ENCODE assay signal across 8 cellular contexts in the genomic region with DNA sequence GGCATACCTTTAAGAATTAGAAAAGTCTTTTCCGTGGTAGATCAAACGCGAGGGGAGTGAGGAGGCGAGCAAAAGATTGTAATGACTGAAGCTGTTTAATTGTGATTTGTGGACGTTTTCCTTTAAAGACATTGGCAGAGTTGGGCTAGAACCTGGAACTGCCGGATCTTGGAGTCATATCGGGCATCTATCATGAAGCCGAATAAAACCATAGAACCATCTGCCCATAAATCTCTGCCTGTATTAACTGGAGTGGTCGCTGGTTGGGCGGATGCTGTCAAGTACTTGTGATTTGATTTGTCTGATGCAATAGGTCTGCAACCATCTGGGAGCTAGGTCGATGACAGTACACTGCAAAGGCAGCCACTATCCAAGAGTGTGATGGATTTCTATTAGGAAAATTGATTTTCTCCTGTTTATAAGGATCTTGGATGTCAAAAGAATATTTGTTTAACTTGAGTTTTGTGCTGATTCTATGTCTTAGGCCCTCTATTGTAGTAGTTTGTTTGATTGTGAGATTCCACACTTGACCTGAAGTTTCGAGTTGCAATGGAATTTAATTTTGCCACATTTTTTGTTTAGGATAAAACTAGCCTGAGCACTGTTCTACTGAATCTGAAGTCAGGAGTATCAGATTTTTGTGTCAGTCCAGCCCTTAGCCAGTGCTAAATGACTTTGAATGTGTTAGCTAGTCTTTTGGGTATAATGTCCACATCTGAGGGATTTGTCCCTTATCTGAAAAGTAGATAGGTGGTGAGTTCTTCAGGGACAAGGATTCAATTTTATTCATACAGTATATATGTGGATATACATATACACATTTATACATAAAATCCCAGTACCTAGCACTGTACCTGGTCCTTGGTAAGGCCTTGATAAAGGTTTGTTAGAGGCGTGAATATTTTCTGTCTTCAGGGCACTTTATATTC. TPM values are rescaled to one million over a fixed set of nuclear protein-coding genes. Genes with fewer than 3 reads are reported as not detected.
A peak's percentile ranks its signal among the peaks of the same experiment; 100 is the strongest.
DNase-seq lines count a peak whose midpoint lies in the region; ATAC-seq and TF ChIP-seq lines count a peak whose summit lies in the region.

No MANE protein-coding gene starts in this region.

- H3K4me3 ChIP-seq in naive thymus-derived CD4-positive, alpha-beta T cell (ENCODE audit: low read length) = peak overlapping the region; percentile 97
- H3K4me3 ChIP-seq in transverse colon = peak overlapping the region; percentile 55 to 90 (median 82)

- in situ Hi-C loops in transverse colon (cut with MboI; ENCODE audit: low pct_ligation_motif_present in 1 of 4, low pct_unique_long_range_greater_than_20kb in 1 of 4, low sequenced_read_pairs in 3 of 4) = no loop called here

- peak; percentile 68 for ATAC-seq in esophagus mucosa
- ATAC-seq in naive thymus-derived CD4-positive, alpha-beta T cell = no peak

- peaks cover 0 to 4% (median 0%) of the 10 kb centered on the region in 3 experiments for H3K36me3 ChIP-seq in naive thymus-derived CD4-positive, alpha-beta T cell (ENCODE audit: control insufficient read depth in 2 of 3, insufficient read depth in 3 of 3, low read length in 3 of 3)
- H3K36me3 ChIP-seq in transverse colon = no peaks in the 10 kb centered on the region

- no peaks in the 10 kb centered on the region for H3K9me3 Mint-ChIP-seq in naive thymus-derived CD4-positive, alpha-beta T cell

- no peaks in the 10 kb centered on the region for H3K9me3 ChIP-seq in naive thymus-derived CD4-positive, alpha-beta T cell (ENCODE audit: control insufficient read depth in 2 of 3, low read length in 3 of 3)
- no peaks in the 10 kb centered on the region for H3K9me3 ChIP-seq in transverse colon

- H3K27ac Mint-ChIP-seq in naive thymus-derived CD4-positive, alpha-beta T cell = peak overlapping the region; percentile 85 to 98 (median 97)

- peak overlapping the region; percentile 94 to 100 (median 98) for H3K4me3 Mint-ChIP-seq in naive thymus-derived CD4-positive, alpha-beta T cell

- peaks cover 34 to 51% (median 43%) of the 10 kb centered on the region in 7 donors for H3K4me1 Mint-ChIP-seq in naive thymus-derived CD4-positive, alpha-beta T cell

- H3K27ac ChIP-seq in naive thymus-derived CD4-positive, alpha-beta T cell (ENCODE audit: low read depth, low read length) = peak overlapping the region; percentile 85
- H3K27ac ChIP-seq in transverse colon = peak overlapping the region; percentile 92 to 98 (median 96)

- DNase-seq in CD1c-positive myeloid dendritic cell (ENCODE audit: extremely low spot score) (peak; percentile 25), HEK293T (ENCODE audit: extremely low spot score) (peak; percentile 77), NCI-H510A treated with DMSO at 0.1 percent for 48 hours (lab: John Stamatoyannopoulos, UW) (peak; percentile 64), transverse colon (peak; percentile 59), activated gamma-delta T cell (lab: John Stamatoyannopoulos, UW) (no peak)
- DNase-seq in activated CD8-positive, alpha-beta memory T cell treated with anti-CD3 and anti-CD28 coated beads, Interleukin-2, amount 50 U/mL, for 4 hours = peak; percentile 41
- peak in 1 of 9 donors; percentile 17 for DNase-seq in naive thymus-derived CD4-positive, alpha-beta T cell

- no peak for TF ChIP-seq POLR2A in transverse colon (IDR thresholded peaks at IDR 0.05)

- POLR2A ChIA-PET in HEK293T (lab: Yijun Ruan, JAX) = interaction anchor here (0.6 to 3.8 kb wide), 27 partner anchors 9 to 283 kb away, joined by 3 to 29 read pairs (median 5); a partner anchor contains a TSS
- POLR2A ChIA-PET in naive thymus-derived CD4-positive, alpha-beta T cell (lab: Charles Lee) = interaction anchor here (0.6 to 2.1 kb wide), 9 partner anchors 9 to 317 kb away, joined by 3 to 31 read pairs (median 5); a partner anchor contains a TSS

- CTCF ChIA-PET in HEK293T (lab: Yijun Ruan, JAX) = interaction anchor here (0.6 to 2.1 kb wide), 4 partner anchors 14 to 559 kb away, joined by 3 to 6 read pairs (median 4); no protein-coding TSS in a partner anchor
- CTCF ChIA-PET in naive thymus-derived CD4-positive, alpha-beta T cell (lab: Charles Lee) = interaction anchor here (0.6 to 1.7 kb wide), 4 partner anchors 21 to 1132 kb away, joined by 3 read pairs; no protein-coding TSS in a partner anchor

- H3K4me1 ChIP-seq in naive thymus-derived CD4-positive, alpha-beta T cell (ENCODE audit: control insufficient read depth in 2 of 2, insufficient read depth in 2 of 2, low read length in 2 of 2) = peaks cover 24 to 27% of the 10 kb centered on the region in 2 donors
- H3K4me1 ChIP-seq in transverse colon = peaks cover 19 to 48% (median 32%) of the 10 kb centered on the region in 4 donors

- H3K27me3 Mint-ChIP-seq in naive thymus-derived CD4-positive, alpha-beta T cell = no peaks in the 10 kb centered on the region

- TF ChIP-seq CTCF in transverse colon (IDR thresholded peaks at IDR 0.05) = no peak

- H3K27me3 ChIP-seq in naive thymus-derived CD4-positive, alpha-beta T cell (ENCODE audit: control insufficient read depth in 2 of 2, insufficient read depth in 2 of 2, low read length in 2 of 2) = no peaks in the 10 kb centered on the region
- no peaks in the 10 kb centered on the region for H3K27me3 ChIP-seq in transverse colon

- peaks cover 4 to 23% (median 11%) of the 10 kb centered on the region in 5 donors for H3K36me3 Mint-ChIP-seq in naive thymus-derived CD4-positive, alpha-beta T cell

- intact Hi-C loops in naive thymus-derived CD4-positive, alpha-beta T cell (cut with micrococcal nuclease) = loop anchor here (1.0 to 10.0 kb wide), 16 partner anchors 14 to 1190 kb away; a partner anchor contains a TSS
- intact Hi-C loops in transverse colon (cut with DNase I; ENCODE audit: low total_unique reads) = no loop called here

- no peak for TF ChIP-seq EP300 in transverse colon (IDR thresholded peaks at IDR 0.05; ENCODE audit: low read depth)

- WGBS in transverse colon (ENCODE audit: low coverage in 1 of 2), 2 donors = 11 to 13% methylated on average over 10 to 13 of the region's 13 CpGs

TF ChIP-seq in HEK293T, 16 proteins besides CTCF, POLR2A, EP300 and RAD21:
- TF ChIP-seq, protein P1, sequence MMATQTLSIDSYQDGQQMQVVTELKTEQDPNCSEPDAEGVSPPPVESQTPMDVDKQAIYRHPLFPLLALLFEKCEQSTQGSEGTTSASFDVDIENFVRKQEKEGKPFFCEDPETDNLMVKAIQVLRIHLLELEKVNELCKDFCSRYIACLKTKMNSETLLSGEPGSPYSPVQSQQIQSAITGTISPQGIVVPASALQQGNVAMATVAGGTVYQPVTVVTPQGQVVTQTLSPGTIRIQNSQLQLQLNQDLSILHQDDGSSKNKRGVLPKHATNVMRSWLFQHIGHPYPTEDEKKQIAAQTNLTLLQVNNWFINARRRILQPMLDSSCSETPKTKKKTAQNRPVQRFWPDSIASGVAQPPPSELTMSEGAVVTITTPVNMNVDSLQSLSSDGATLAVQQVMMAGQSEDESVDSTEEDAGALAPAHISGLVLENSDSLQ (IDR thresholded peaks at IDR 0.05) = peak; percentile 96
- no peak for TF ChIP-seq BHLHE40 (IDR thresholded peaks at IDR 0.05; ENCODE audit: borderline replicate concordance)
- TF ChIP-seq CTBP1 (IDR thresholded peaks at IDR 0.05; ENCODE audit: borderline replicate concordance) = peak; percentile 59; the same call in 1 of the 2 replicates

RNA-seq across cellular contexts. Expression of a gene that starts 1.2 kb away (rescaled TPM):
- total RNA-seq in esophagus mucosa (154 TPM), transverse colon (100 to 1,000 TPM in 3 of 4 donors, 10 to 100 TPM in 1; 79.4 to 150 (median 125) TPM)
- total RNA-seq in naive thymus-derived CD4-positive, alpha-beta T cell = 100 to 1,000 TPM; 110 to 173 (median 135) TPM
- 100 to 1,000 TPM; 134 to 179 TPM for polyA plus RNA-seq in naive thymus-derived CD4-positive, alpha-beta T cell

RNA-seq across cellular contexts. Expression of a gene that starts 34.4 kb away (rescaled TPM):
- total RNA-seq in esophagus mucosa (41.6 TPM), transverse colon (1 to 10 TPM; 1.8 to 3.7 (median 3.2) TPM)
- 1 to 10 TPM; 3.0 to 6.4 (median 3.2) TPM for total RNA-seq in naive thymus-derived CD4-positive, alpha-beta T cell
- polyA plus RNA-seq in naive thymus-derived CD4-positive, alpha-beta T cell = 1 to 10 TPM in 1 of 2 donors, under 1 TPM in 1; 0.17 to 1.3 TPM
